28 cellular contexts compared by ENCODE assay signal in genomic region chr1:205075642-205076155, GRCh38. TPM values are rescaled to one million over a fixed set of nuclear protein-coding genes. Genes with fewer than 3 reads are reported as not detected.
"Had no signal": no experiment of that assay in that cellular context is flagged by ENCODE, and none has a peak within 500 bp of the region (broad histone marks: within the 10 kb centered on the region; RNA-seq: fewer than 3 reads in every experiment).

No MANE protein-coding gene starts in this region.

- ATAC-seq: activated naive CD4-positive, alpha-beta T cell treated with anti-CD3 and anti-CD28 coated beads, Interleukin-2, amount 50 U/mL, for 72 hours; activated T-cell treated with anti-CD3 and anti-CD28 coated beads, Interleukin-2, amount 50 U/mL, for 4 hours; body of pancreas; T-cell; T-helper 17 cell had no signal

- DNase-seq: activated CD4-positive, alpha-beta T cell treated with anti-CD3 and anti-CD28 coated beads for 1 hour; activated CD4-positive, alpha-beta T cell treated with anti-CD3 and anti-CD28 coated beads for 48 hours; activated CD4-positive, CD25-positive, alpha-beta regulatory T cell; activated gamma-delta T cell treated with Interleukin-2 at 50 U/mL for 16 hours; activated naive CD4-positive, alpha-beta T cell treated with anti-CD3 and anti-CD28 coated beads for 36 hours; activated T-cell treated with anti-CD3 and anti-CD28 coated beads for 4 hours; activated T-cell treated with anti-CD3 and anti-CD28 coated beads, Interleukin-2, amount 50 U/mL, for 4 hours; body of pancreas; Karpas-422; NCI-H1105 treated with DMSO at 0.1 percent for 48 hours; NCI-H1436; NCI-H1694; NCI-H1930; NCI-H510A; NCI-H526; NCI-H748 treated with DMSO at 0.1 percent for 48 hours; NK-92 treated with Interleukin-12 subunit alpha and Interleukin-12 subunit beta, amount 100 ng/mL, for 24 hours; PC-3; RPMI8226; SHP77 treated with DMSO at 0.1 percent for 48 hours; T-cell; T-helper 17 cell; T-helper 9 cell; WERI-Rb-1 had no signal

RNA-seq across cellular contexts. Expression of gene CNTN2, which starts 32.7 kb away (rescaled TPM):
- total RNA-seq: activated naive CD4-positive, alpha-beta T cell treated with anti-CD3 and anti-CD28 coated beads for 36 hours; activated naive CD4-positive, alpha-beta T cell treated with anti-CD3 and anti-CD28 coated beads, Interleukin-2, amount 50 U/mL, for 72 hours; activated T-cell treated with anti-CD3 and anti-CD28 coated beads, Interleukin-2, amount 50 U/mL, for 4 hours; activated T-helper 1 cell treated with anti-CD3 and anti-CD28 coated beads, Interleukin-12 subunit alpha, Interleukin-12 subunit beta, Interleukin-2, Interleukin-4 antibody, amounts not matched to agents 30 ng/mL and 10 ng/mL and 1 ng/mL, durations not matched to agents 14 hours and 24 hours and 36 hours; body of pancreas; breast epithelium; SK-MEL-5; T-cell; T-helper 17 cell had no signal
